8 cellular contexts compared by ENCODE assay signal in the genomic region with DNA sequence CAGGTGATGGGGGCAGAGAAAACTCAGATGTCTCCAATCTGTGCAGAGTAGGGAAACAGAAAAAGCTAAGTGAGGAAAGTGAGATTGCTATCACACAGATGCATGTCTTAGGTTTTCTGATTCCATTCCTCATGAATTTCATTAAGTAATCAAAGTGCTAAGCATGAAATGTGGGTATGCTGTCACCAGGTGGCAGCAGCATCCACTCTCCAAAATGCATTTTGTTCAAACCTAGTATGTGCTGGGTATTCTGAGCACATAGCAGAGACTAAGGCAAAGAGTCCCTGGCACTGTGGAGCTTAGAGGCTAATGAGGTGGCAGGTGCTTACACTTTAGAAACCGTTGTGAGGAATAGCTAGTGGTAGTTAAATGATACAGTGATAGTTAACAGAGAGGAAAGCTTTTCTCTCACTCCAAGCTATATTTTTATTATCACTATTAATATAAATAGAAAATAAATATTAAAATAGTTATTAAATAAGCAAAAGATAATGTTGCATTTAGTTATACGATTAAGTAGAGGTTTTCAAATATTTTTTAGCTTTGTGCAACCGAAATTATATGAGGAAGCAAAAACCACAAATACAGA.
DNase-seq lines count a peak whose midpoint lies in the region; ATAC-seq and TF ChIP-seq lines count a peak whose summit lies in the region.

No MANE protein-coding gene starts in this region.

- peak; percentile 48 for DNase-seq in ELF-1 (ENCODE audit: low read depth, low spot score)
- peak; percentile 51 for DNase-seq in RWPE1 (ENCODE audit: low spot score)
- DNase-seq in choroid plexus epithelial cell (ENCODE audit: low read depth), result peak; percentile 2
- DNase-seq in natural killer cell, result no peak
- DNase-seq in MG63, result no peak
- DNase-seq in COR-L47 (lab: John Stamatoyannopoulos, UW), result no peak

- no peaks in the 10 kb centered on the region for H3K27me3 Mint-ChIP-seq in natural killer cell (ENCODE audit: low read depth in 2 of 2)

- no peaks in the 10 kb centered on the region for H3K36me3 ChIP-seq in MG63

- POLR2A ChIA-PET in RWPE1 (lab: Yijun Ruan, JAX; ENCODE audit: low non-redundant PET), result no interaction called here

- TF ChIP-seq CTCF in RWPE1 (conservative IDR thresholded peaks at IDR 0.05; ENCODE audit: low read depth) (peak; percentile 51), choroid plexus epithelial cell (conservative IDR thresholded peaks at IDR 0.05; ENCODE audit: low read depth, low read length) (peak; percentile 30), natural killer cell (IDR thresholded peaks at IDR 0.05) (peak; percentile 71)

- CTCF ChIA-PET in RWPE1 (lab: Yijun Ruan, JAX), result interaction anchor here (0.5 to 1.8 kb wide), 10 partner anchors 13 to 1097 kb away, joined by 3 to 7 read pairs (median 3); no protein-coding TSS in a partner anchor

- H3K4me3 ChIP-seq in choroid plexus epithelial cell (ENCODE audit: low read depth, low read length), result no peak overlapping the region
- H3K4me3 ChIP-seq in MG63, result no peak overlapping the region

- intact Hi-C loops in natural killer cell (cut with micrococcal nuclease), result loop anchor here (2.0 to 5.0 kb wide), 3 partner anchors 75 to 985 kb away; no protein-coding TSS in a partner anchor

- ATAC-seq in HG03432 (IDR thresholded peaks at IDR 0.05; ENCODE audit: unreplicated experiment) (peak; percentile 46), natural killer cell (peak; percentile 51 to 85 (median 80)), HG03469 (IDR thresholded peaks at IDR 0.05; ENCODE audit: unreplicated experiment) (no peak)

- no peaks in the 10 kb centered on the region for H3K36me3 Mint-ChIP-seq in natural killer cell

- H3K9me3 ChIP-seq in MG63, result no peaks in the 10 kb centered on the region

- peak overlapping the region; percentile 96 for H3K4me3 Mint-ChIP-seq in natural killer cell

- no peaks in the 10 kb centered on the region for H3K27me3 ChIP-seq in MG63

- H3K4me1 Mint-ChIP-seq in natural killer cell, result peaks cover 51 to 56% of the 10 kb centered on the region in 2 donors

- H3K27ac Mint-ChIP-seq in natural killer cell, result peak overlapping the region in 1 of 2 donors; percentile 49

- no peak overlapping the region for H3K27ac ChIP-seq in RWPE1

- H3K9me3 Mint-ChIP-seq in natural killer cell, result no peaks in the 10 kb centered on the region

Comparison
In these comparisons a context has a peak if more than half of its experiments do, and no peak if none do; other contexts are left out.
1. DNase-seq: peak in ELF-1 (single experiment), RWPE1 (single experiment) and choroid plexus epithelial cell (single experiment); none in natural killer cell (single experiment), MG63 (single experiment) and COR-L47 (single experiment).
2. Peak in every context shown above with its lines, with median percentiles within 50 percentile points of each other: CTCF ChIP-seq.